Comparison of ENCODE assay signal across 27 cellular contexts in genomic region chr2:201886504-201886903, GRCh38.
A peak's percentile ranks its signal among the peaks of the same experiment; 100 is the strongest.
DNase-seq lines count a peak whose midpoint lies in the region; ATAC-seq, FAIRE-seq and TF ChIP-seq lines count a peak whose summit lies in the region.
"Had no signal": no experiment of that assay in that cellular context is flagged by ENCODE, and none has a peak within 500 bp of the region (broad histone marks: within the 10 kb centered on the region; RNA-seq: fewer than 3 reads in every experiment).

No MANE protein-coding gene starts in this region.

- H3K4me2 ChIP-seq in OCI-LY7 (ENCODE audit: low read length): no peak overlapping the region
- H3K4me2 ChIP-seq: BLaER1 treated with 17β-estradiol and CSF1 and Interleukin-3, amounts not matched to agents 10 nM and 100 nM had no signal

- H3K36me3 ChIP-seq in breast epithelium (no peaks in the 10 kb centered on the region), OCI-LY7 (ENCODE audit: insufficient read depth, low read length) (no peaks in the 10 kb centered on the region)
- H3K36me3 ChIP-seq: BLaER1 treated with 17β-estradiol and CSF1 and Interleukin-3, amounts not matched to agents 10 nM and 100 nM; heart right ventricle; left ventricle myocardium inferior; MG63; pancreas; transverse colon had no signal

- H3K4me3 ChIP-seq in breast epithelium (no peak overlapping the region), OCI-LY7 (ENCODE audit: low read depth, low read length, poor library complexity, severe bottlenecking) (no peak overlapping the region)
- H3K4me3 ChIP-seq: BLaER1 treated with 17β-estradiol and CSF1 and Interleukin-3, amounts not matched to agents 10 nM and 100 nM; heart right ventricle; left ventricle myocardium inferior; MG63; pancreas; transverse colon had no signal

- DNase-seq in MCF 10A (ENCODE audit: unreplicated experiment) (peak; percentile 81), breast epithelium (ENCODE audit: low spot score in 2 of 2) (no peak), RPMI7951 (ENCODE audit: low read depth) (peak; percentile 48), epithelial cell of prostate (ENCODE audit: low read depth, low spot score) (peak; percentile 49), hypothalamus (lab: John Stamatoyannopoulos, UW) (no peak), OCI-LY7 (ENCODE audit: low spot score) (no peak), D721Med (ENCODE audit: insufficient read length, low spot score) (no peak)
- DNase-seq: 8988T; activated CD4-positive, alpha-beta T cell treated with anti-CD3 and anti-CD28 coated beads, Interleukin-2, amount 50 U/mL, for 1 hour; cortex of kidney; heart right ventricle; left ventricle myocardium inferior; MG63; midbrain; natural killer cell; NCI-H1436; NCI-H2107; NCI-H510A treated with DMSO at 0.1 percent for 48 hours; pancreas; right cardiac atrium; stimulated activated naive CD8-positive, alpha-beta T cell treated with anti-CD3 and anti-CD28 coated beads, Interleukin-15, amount 100 ng/mL, for 72 hours; transverse colon had no signal

- TF ChIP-seq CTCF in MCF 10A (IDR thresholded peaks at IDR 0.05; ENCODE audit: unreplicated experiment) (no peak), breast epithelium (IDR thresholded peaks at IDR 0.05) (no peak), OCI-LY7 (conservative IDR thresholded peaks at IDR 0.05; ENCODE audit: low read length) (no peak), D721Med (IDR thresholded peaks at IDR 0.05; ENCODE audit: insufficient read depth, missing control alignments) (no peak)

- no peak overlapping the region for H2AFZ ChIP-seq in OCI-LY7 (ENCODE audit: low read length)

- H3K27me3 Mint-ChIP-seq in MCF 10A (ENCODE audit: insufficient read depth, unreplicated experiment): peaks cover 15% of the 10 kb centered on the region

- H3K9me2 ChIP-seq in OCI-LY7 (ENCODE audit: insufficient read depth, low read length): no peaks in the 10 kb centered on the region

- H3K4me1 ChIP-seq in breast epithelium (peaks cover 0 to 9% of the 10 kb centered on the region in 2 donors), OCI-LY7 (ENCODE audit: insufficient read depth, low read length, poor library complexity, severe bottlenecking) (no peaks in the 10 kb centered on the region)

- BruUV-seq in MCF 10A (replicated peaks; lab: Mats Ljungman, UMichigan) (no TSS peak), OCI-LY7 (replicated peaks; lab: Mats Ljungman, UMichigan) (no TSS peak)

- peaks cover 22% of the 10 kb centered on the region for H3K4me1 Mint-ChIP-seq in MCF 10A (ENCODE audit: insufficient read depth, unreplicated experiment)

- no peak overlapping the region for H3K4me3 Mint-ChIP-seq in MCF 10A (ENCODE audit: unreplicated experiment)
- H3K4me3 Mint-ChIP-seq: activated naive CD8-positive, alpha-beta T cell; natural killer cell; stimulated activated naive CD8-positive, alpha-beta T cell treated with anti-CD3 and anti-CD28 coated beads, Interleukin-15, amount 100 ng/mL, for 72 hours had no signal

- H3K27me3 ChIP-seq in breast epithelium: no peaks in the 10 kb centered on the region
- H3K27me3 ChIP-seq: MG63, pancreas, transverse colon had no signal

- no peak overlapping the region for H3K27ac Mint-ChIP-seq in MCF 10A (ENCODE audit: low read depth, unreplicated experiment)
- H3K27ac Mint-ChIP-seq: activated naive CD8-positive, alpha-beta T cell; natural killer cell; stimulated activated naive CD8-positive, alpha-beta T cell treated with anti-CD3 and anti-CD28 coated beads, Interleukin-15, amount 100 ng/mL, for 72 hours had no signal

- no peaks in the 10 kb centered on the region for H3K36me3 Mint-ChIP-seq in MCF 10A (ENCODE audit: insufficient read depth, unreplicated experiment)
- H3K36me3 Mint-ChIP-seq: activated naive CD8-positive, alpha-beta T cell; natural killer cell had no signal

- intact Hi-C loops in MCF 10A (cut with micrococcal nuclease) (no loop called here), breast epithelium (cut with DNase I; ENCODE audit: low total_unique reads) (loop anchor here (5.0 kb wide), 1 partner anchor 731 kb away; no protein-coding TSS in a partner anchor), OCI-LY7 (cut with micrococcal nuclease; ENCODE audit: unreplicated experiment) (no loop called here)

- CTCF ChIA-PET in MCF 10A (lab: Yijun Ruan, JAX): interaction anchor here (2.8 kb wide), 1 partner anchor 26 kb away, joined by 20 read pairs; no protein-coding TSS in a partner anchor
- CTCF ChIA-PET in OCI-LY7 (lab: Charles Lee; ENCODE audit: unreplicated experiment): no interaction called here

- no peaks in the 10 kb centered on the region for H3K9me3 Mint-ChIP-seq in MCF 10A (ENCODE audit: unreplicated experiment)
- H3K9me3 Mint-ChIP-seq: natural killer cell; stimulated activated naive CD8-positive, alpha-beta T cell treated with anti-CD3 and anti-CD28 coated beads, Interleukin-15, amount 100 ng/mL, for 72 hours had no signal

- no peaks in the 10 kb centered on the region for H3K9me3 ChIP-seq in breast epithelium
- H3K9me3 ChIP-seq in OCI-LY7 (ENCODE audit: low read length): no peaks in the 10 kb centered on the region
- H3K9me3 ChIP-seq: BLaER1 treated with 17β-estradiol and CSF1 and Interleukin-3, amounts not matched to agents 10 nM and 100 nM; heart right ventricle; left ventricle myocardium inferior; MG63; pancreas; transverse colon had no signal

- H4K20me1 ChIP-seq in OCI-LY7 (ENCODE audit: insufficient read depth, low read length): no peaks in the 10 kb centered on the region

- POLR2A ChIA-PET in MCF 10A (lab: Yijun Ruan, JAX) (interaction anchor here (0.7 kb wide), 1 partner anchor 16 kb away, joined by 4 read pairs; no protein-coding TSS in a partner anchor), OCI-LY7 (lab: Charles Lee) (interaction anchor here (1.6 kb wide), 2 partner anchors 11 to 12 kb away, joined by 6 read pairs; no protein-coding TSS in a partner anchor)

- FAIRE-seq in D721Med (lab: Jason Lieb, UNC): no peak
- FAIRE-seq: G401.6, HepG2 had no signal

- no peak for TF ChIP-seq POLR2A in breast epithelium (IDR thresholded peaks at IDR 0.05)

- H3K27ac ChIP-seq in breast epithelium (no peak overlapping the region), epithelial cell of prostate (no peak overlapping the region), OCI-LY7 (ENCODE audit: low read depth, low read length, poor library complexity, severe bottlenecking) (no peak overlapping the region)
- H3K27ac ChIP-seq: BLaER1 treated with 17β-estradiol and CSF1 and Interleukin-3, amounts not matched to agents 10 nM and 100 nM; heart right ventricle; left ventricle myocardium inferior; pancreas; transverse colon had no signal

- H3K79me2 ChIP-seq in OCI-LY7 (ENCODE audit: insufficient read depth, low read depth, low read length): no peaks in the 10 kb centered on the region

- ATAC-seq in GM18861 (IDR thresholded peaks at IDR 0.05; ENCODE audit: unreplicated experiment): no peak
- ATAC-seq: heart right ventricle; HepG2; natural killer cell; pancreas; right cardiac atrium; stimulated activated naive CD8-positive, alpha-beta T cell treated with anti-CD3 and anti-CD28 coated beads, Interleukin-15, amount 100 ng/mL, for 72 hours had no signal

Comparison
In these comparisons a context has a peak if more than half of its experiments do, and no peak if none do; other contexts are left out.
1. DNase-seq: peak in MCF 10A (single experiment), RPMI7951 (single experiment) and epithelial cell of prostate (single experiment); none in breast epithelium (0 of 2), hypothalamus (0 of 51), OCI-LY7 (single experiment) and D721Med (single experiment).